In the genomic region with DNA sequence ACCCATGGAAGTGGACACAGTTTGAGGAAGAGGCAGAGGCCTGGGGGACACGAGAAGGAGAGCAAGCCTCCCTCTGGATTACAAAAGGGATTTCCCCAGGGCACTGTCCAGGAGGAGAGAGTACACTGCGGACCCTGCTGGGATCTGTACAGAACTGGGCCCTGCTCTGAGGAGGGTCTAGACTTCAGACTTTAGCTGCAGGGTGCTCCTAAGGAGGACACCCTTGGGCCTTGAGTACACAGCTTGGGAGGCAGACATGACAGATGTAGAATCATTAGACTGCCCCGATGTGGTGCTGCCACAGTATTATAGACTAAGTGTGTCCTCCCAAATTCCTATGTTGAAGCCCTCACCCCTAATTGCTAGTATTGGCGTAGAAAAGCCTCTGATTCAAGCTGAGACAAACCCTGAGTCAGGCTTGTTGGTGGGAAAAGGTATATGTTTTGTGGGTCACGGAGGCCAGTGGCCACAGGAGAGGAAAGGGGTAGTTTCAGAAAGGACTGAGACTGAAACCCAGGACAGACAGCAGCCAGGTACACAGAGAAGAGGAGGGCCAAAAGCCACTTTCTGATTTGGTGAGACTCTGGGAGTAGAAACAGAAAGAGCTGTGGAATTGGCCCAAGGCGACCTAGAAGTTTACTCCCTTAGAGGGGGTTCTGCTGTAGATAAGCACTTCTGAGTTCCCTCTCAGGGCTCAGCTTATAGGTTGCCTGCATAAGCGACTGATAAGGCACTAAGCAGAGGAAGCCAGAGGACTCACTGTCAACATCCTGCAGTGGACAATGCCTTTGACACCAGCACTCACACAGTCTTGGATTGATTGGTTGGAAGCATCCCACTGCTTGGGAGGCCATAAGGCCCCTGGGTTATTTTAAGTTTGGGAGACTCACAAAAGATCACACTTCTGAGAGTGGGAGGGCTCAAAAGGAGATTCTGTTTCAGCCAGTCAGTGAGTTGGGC, we compare ENCODE assay signal across 1 cellular context.
TF ChIP-seq lines count a peak whose summit lies in the region.

No MANE protein-coding gene starts in this region.

TF ChIP-seq in HepG2, 621 proteins besides CTCF, POLR2A, EP300 and RAD21:
- TF ChIP-seq, protein P1, sequence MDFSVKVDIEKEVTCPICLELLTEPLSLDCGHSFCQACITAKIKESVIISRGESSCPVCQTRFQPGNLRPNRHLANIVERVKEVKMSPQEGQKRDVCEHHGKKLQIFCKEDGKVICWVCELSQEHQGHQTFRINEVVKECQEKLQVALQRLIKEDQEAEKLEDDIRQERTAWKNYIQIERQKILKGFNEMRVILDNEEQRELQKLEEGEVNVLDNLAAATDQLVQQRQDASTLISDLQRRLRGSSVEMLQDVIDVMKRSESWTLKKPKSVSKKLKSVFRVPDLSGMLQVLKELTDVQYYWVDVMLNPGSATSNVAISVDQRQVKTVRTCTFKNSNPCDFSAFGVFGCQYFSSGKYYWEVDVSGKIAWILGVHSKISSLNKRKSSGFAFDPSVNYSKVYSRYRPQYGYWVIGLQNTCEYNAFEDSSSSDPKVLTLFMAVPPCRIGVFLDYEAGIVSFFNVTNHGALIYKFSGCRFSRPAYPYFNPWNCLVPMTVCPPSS (IDR thresholded peaks at IDR 0.05), result no peak
- TF ChIP-seq, protein P2, sequence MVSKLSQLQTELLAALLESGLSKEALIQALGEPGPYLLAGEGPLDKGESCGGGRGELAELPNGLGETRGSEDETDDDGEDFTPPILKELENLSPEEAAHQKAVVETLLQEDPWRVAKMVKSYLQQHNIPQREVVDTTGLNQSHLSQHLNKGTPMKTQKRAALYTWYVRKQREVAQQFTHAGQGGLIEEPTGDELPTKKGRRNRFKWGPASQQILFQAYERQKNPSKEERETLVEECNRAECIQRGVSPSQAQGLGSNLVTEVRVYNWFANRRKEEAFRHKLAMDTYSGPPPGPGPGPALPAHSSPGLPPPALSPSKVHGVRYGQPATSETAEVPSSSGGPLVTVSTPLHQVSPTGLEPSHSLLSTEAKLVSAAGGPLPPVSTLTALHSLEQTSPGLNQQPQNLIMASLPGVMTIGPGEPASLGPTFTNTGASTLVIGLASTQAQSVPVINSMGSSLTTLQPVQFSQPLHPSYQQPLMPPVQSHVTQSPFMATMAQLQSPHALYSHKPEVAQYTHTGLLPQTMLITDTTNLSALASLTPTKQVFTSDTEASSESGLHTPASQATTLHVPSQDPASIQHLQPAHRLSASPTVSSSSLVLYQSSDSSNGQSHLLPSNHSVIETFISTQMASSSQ (IDR thresholded peaks at IDR 0.05; ENCODE audit: low read depth), result 0 out of 2 replicates have a peak, but pooled peaks have one; percentile 19
- TF ChIP-seq, protein P2 (CRISPR knock-in tag; IDR thresholded peaks at IDR 0.05; ENCODE audit: borderline replicate concordance), result no peak
